ENCODE assay signal across 14 cellular contexts in genomic region chr2:71800106-71800809, GRCh38.
DNase-seq lines count a peak whose midpoint lies in the region; TF ChIP-seq lines count a peak whose summit lies in the region.
"Had no signal": no experiment of that assay in that cellular context is flagged by ENCODE, and none has a peak within 500 bp of the region (broad histone marks: within the 10 kb centered on the region; RNA-seq: fewer than 3 reads in every experiment).

No MANE protein-coding gene starts in this region.

- no peak for TF ChIP-seq CTCF in osteoblast (IDR thresholded peaks at IDR 0.05; ENCODE audit: extremely low read depth, low read depth, low read length)

- peaks cover 0 to 1% (median 0%) of the 10 kb centered on the region in 6 donors for H3K9me3 Mint-ChIP-seq in immature natural killer cell

- DNase-seq in G401 (ENCODE audit: low spot score) = peak; percentile 85
- peak; percentile 32 for DNase-seq in NCI-H2227 treated with DMSO at 0.1 percent for 48 hours (lab: John Stamatoyannopoulos, UW)
- peak; percentile 39 for DNase-seq in ecto neural progenitor cell (ENCODE audit: low spot score)
- peak; percentile 23 for DNase-seq in osteoblast (ENCODE audit: insufficient read length, low spot score, missing footprints)
- DNase-seq in NCI-H1105 treated with DMSO at 0.1 percent for 48 hours (lab: John Stamatoyannopoulos, UW) = no peak
- DNase-seq in NCI-H1417 (lab: John Stamatoyannopoulos, UW) = no peak
- DNase-seq in immature natural killer cell = no peak
- DNase-seq: Caco-2, DND-41, GF-D8, GOT3, NCI-H1048, NCI-H187 had no signal

- H3K4me1 ChIP-seq in osteoblast (ENCODE audit: insufficient read depth, low read length) = peaks cover 6% of the 10 kb centered on the region

- no peaks in the 10 kb centered on the region for H3K36me3 ChIP-seq in osteoblast (ENCODE audit: insufficient read depth, low read length)

- no peak overlapping the region for H3K27ac ChIP-seq in osteoblast (ENCODE audit: low read depth, low read length)

- H3K36me3 Mint-ChIP-seq in immature natural killer cell = no peaks in the 10 kb centered on the region

- H3K27me3 ChIP-seq in osteoblast (ENCODE audit: insufficient read depth, low read length) = peaks cover 11% of the 10 kb centered on the region

- no peak overlapping the region for H3K4me2 ChIP-seq in osteoblast (ENCODE audit: insufficient read depth, low read length)

- in situ Hi-C loops in G401 (cut with HindIII; ENCODE audit: low sequenced_read_pairs) = no loop called here

- H3K4me3 ChIP-seq in osteoblast (ENCODE audit: insufficient read depth, low read length) = no peak overlapping the region
- H3K4me3 ChIP-seq: K562 had no signal

- H3K79me2 ChIP-seq in osteoblast (ENCODE audit: insufficient read depth, low read length) = no peaks in the 10 kb centered on the region

- no peak overlapping the region for H3K27ac Mint-ChIP-seq in immature natural killer cell

- H3K27me3 Mint-ChIP-seq in immature natural killer cell (ENCODE audit: low read depth in 3 of 3) = peaks cover 0 to 7% (median 5%) of the 10 kb centered on the region in 3 donors

- no peaks in the 10 kb centered on the region for H3K9me3 ChIP-seq in osteoblast (ENCODE audit: low read depth, low read length)
- H3K9me3 ChIP-seq: Caco-2 had no signal

- no peaks in the 10 kb centered on the region for H4K20me1 ChIP-seq in osteoblast (ENCODE audit: insufficient read depth, low read length)

- H2AFZ ChIP-seq in osteoblast (ENCODE audit: low read length) = no peak overlapping the region

- no peak overlapping the region for H3K4me3 Mint-ChIP-seq in immature natural killer cell

- H3K4me1 Mint-ChIP-seq in immature natural killer cell = no peaks in the 10 kb centered on the region

Comparison
In these comparisons a context has a peak if more than half of its experiments do, and no peak if none do; other contexts are left out.
1. DNase-seq: peak in G401 (single experiment), NCI-H2227 treated with DMSO at 0.1 percent for 48 hours (single experiment), ecto neural progenitor cell (single experiment) and osteoblast (single experiment); none in NCI-H1105 treated with DMSO at 0.1 percent for 48 hours (single experiment), NCI-H1417 (0 of 3) and immature natural killer cell (0 of 3).